In the genomic region with DNA sequence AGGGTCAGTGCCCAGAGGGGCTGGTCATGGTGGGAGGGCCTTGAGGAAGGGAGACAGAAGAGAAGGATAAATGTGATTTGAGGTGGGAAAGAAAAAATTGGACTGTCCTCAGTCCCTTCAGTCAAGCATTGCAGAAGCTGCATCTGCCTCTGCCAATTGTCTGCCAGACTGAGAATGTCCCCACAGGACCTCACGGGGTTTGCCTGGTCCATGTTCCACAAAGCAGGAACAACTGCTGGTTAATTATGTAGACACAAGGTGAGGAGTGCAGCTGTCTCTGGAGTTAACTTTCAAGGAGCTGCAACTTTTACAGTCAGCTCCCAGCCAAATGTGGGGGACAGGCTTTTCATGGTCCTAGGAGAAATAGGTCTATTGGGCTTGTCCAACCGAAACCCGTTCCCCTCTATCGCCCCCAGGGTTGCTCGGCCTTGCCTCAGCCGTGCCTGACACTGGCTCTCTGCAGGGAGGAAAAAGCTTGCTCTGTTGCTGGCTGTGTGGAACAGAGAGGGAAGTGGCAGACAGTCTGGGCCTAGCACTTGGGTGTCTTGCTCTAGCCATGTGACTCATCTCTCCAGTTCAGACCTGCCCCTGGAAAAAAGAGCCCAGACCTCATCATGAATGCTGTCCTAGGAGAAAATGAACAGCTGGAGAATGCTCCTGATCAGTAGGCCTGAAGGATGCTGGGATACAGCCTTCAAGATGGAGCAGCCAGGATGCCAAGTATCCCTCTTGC, we compare ENCODE assay signal across 17 cellular contexts. TPM values are rescaled to one million over a fixed set of nuclear protein-coding genes. Genes with fewer than 3 reads are reported as not detected.
DNase-seq lines count a peak whose midpoint lies in the region; ATAC-seq and TF ChIP-seq lines count a peak whose summit lies in the region.
"Had no signal": no experiment of that assay in that cellular context is flagged by ENCODE, and none has a peak within 500 bp of the region (broad histone marks: within the 10 kb centered on the region; RNA-seq: fewer than 3 reads in every experiment).

No MANE protein-coding gene starts in this region.

- H3F3A ChIP-seq in GM23248 (ENCODE audit: insufficient read depth) (peaks cover 12% of the 10 kb centered on the region; the same call in 1 of the 2 replicates), PC-3 (ENCODE audit: low read length, unreplicated experiment) (no peaks in the 10 kb centered on the region)

- H3K4me2 ChIP-seq in GM23248 (ENCODE audit: unreplicated experiment) (no peak overlapping the region), PC-3 (ENCODE audit: low read length) (no peak overlapping the region)

- intact Hi-C loops in PC-3 (cut with micrococcal nuclease), result no loop called here

- H3K9ac ChIP-seq in GM23248 (no peak overlapping the region), PC-3 (ENCODE audit: low read length) (no peak overlapping the region)
- H3K9ac ChIP-seq: parathyroid adenoma had no signal

- no peaks in the 10 kb centered on the region for H3K9me3 ChIP-seq in GM23248 (ENCODE audit: low read depth)
- no peaks in the 10 kb centered on the region for H3K9me3 ChIP-seq in gastroesophageal sphincter
- H3K9me3 ChIP-seq in PC-3 (ENCODE audit: low read length), result no peaks in the 10 kb centered on the region

- no TSS peak for BruUV-seq in PC-3 (replicated peaks; lab: Mats Ljungman, UMichigan)

- H3K9me2 ChIP-seq in GM23248 (ENCODE audit: insufficient read depth) (no peaks in the 10 kb centered on the region), PC-3 (replicated peaks; ENCODE audit: low read length) (no peaks in the 10 kb centered on the region)

- in situ Hi-C loops in GM23248 (cut with MboI), result no loop called here

- H3K27me3 ChIP-seq in GM23248 (replicated peaks; ENCODE audit: insufficient read depth) (no peaks in the 10 kb centered on the region), gastroesophageal sphincter (no peaks in the 10 kb centered on the region), PC-3 (ENCODE audit: low read length) (no peaks in the 10 kb centered on the region)

- H3K4me1 Mint-ChIP-seq in stimulated activated naive CD8-positive, alpha-beta T cell treated with anti-CD3 and anti-CD28 coated beads, Interleukin-15, amount 100 ng/mL, for 72 hours, result peaks cover 6% of the 10 kb centered on the region

- no peaks in the 10 kb centered on the region for H3K9me3 Mint-ChIP-seq in stimulated activated naive CD8-positive, alpha-beta T cell treated with anti-CD3 and anti-CD28 coated beads, Interleukin-15, amount 100 ng/mL, for 72 hours
- H3K9me3 Mint-ChIP-seq: effector memory CD8-positive, alpha-beta T cell had no signal

- no peak overlapping the region for H3K4me3 Mint-ChIP-seq in stimulated activated naive CD8-positive, alpha-beta T cell treated with anti-CD3 and anti-CD28 coated beads, Interleukin-15, amount 100 ng/mL, for 72 hours
- H3K4me3 Mint-ChIP-seq: activated naive CD8-positive, alpha-beta T cell; effector memory CD8-positive, alpha-beta T cell had no signal

- 79 to 82% methylated on average over 6 of the region's 6 CpGs for WGBS in GM23248 (ENCODE audit: low coverage in 1 of 2, low lambda C conversion rate in 2 of 2, missing lambda C conversion rate in 2 of 2), 2 experiments
- WGBS in gastroesophageal sphincter (ENCODE audit: low coverage in 1 of 2), 2 donors, result 96% methylated on average over 4 of the region's 6 CpGs; no CpG with 5 or more reads in 1 of the 2 donors

- H3K79me2 ChIP-seq in GM23248 (ENCODE audit: insufficient read depth), result no peaks in the 10 kb centered on the region
- no peaks in the 10 kb centered on the region for H3K79me2 ChIP-seq in PC-3 (ENCODE audit: low read length)
- H3K79me2 ChIP-seq: parathyroid adenoma had no signal

- no peaks in the 10 kb centered on the region for H3K36me3 ChIP-seq in GM23248 (ENCODE audit: low read depth)
- no peaks in the 10 kb centered on the region for H3K36me3 ChIP-seq in gastroesophageal sphincter
- no peaks in the 10 kb centered on the region for H3K36me3 ChIP-seq in PC-3 (ENCODE audit: low read depth, low read length)

- DNase-seq in GM23248, result peak; percentile 60
- peak; percentile 58 for DNase-seq in RWPE1 (ENCODE audit: low spot score)
- peak; percentile 35 for DNase-seq in renal cortical epithelial cell (ENCODE audit: low read depth)
- no peak for DNase-seq in stimulated activated naive CD8-positive, alpha-beta T cell treated with anti-CD3 and anti-CD28 coated beads, Interleukin-15, amount 100 ng/mL, for 72 hours
- no peak for DNase-seq in PC-3
- DNase-seq: activated CD4-positive, alpha-beta T cell treated with anti-CD3 and anti-CD28 coated beads for 4 hours; activated T-cell treated with anti-CD3 and anti-CD28 coated beads for 4 hours; effector memory CD8-positive, alpha-beta T cell; NCI-H2029; NCI-H69; T-helper 2 cell had no signal

- H3K27ac Mint-ChIP-seq in stimulated activated naive CD8-positive, alpha-beta T cell treated with anti-CD3 and anti-CD28 coated beads, Interleukin-15, amount 100 ng/mL, for 72 hours, result peak overlapping the region in 1 of 2 donors; percentile 54
- H3K27ac Mint-ChIP-seq: activated naive CD8-positive, alpha-beta T cell; effector memory CD8-positive, alpha-beta T cell had no signal

- no peak overlapping the region for H3K27ac ChIP-seq in GM23248
- peak overlapping the region; percentile 96 for H3K27ac ChIP-seq in RWPE1
- H3K27ac ChIP-seq in gastroesophageal sphincter, result no peak overlapping the region
- no peak overlapping the region for H3K27ac ChIP-seq in PC-3 (ENCODE audit: low read length)
- H3K27ac ChIP-seq: C4-2B, parathyroid adenoma had no signal

- TF ChIP-seq CTCF in RWPE1 (conservative IDR thresholded peaks at IDR 0.05; ENCODE audit: low read depth) (no peak), gastroesophageal sphincter (IDR thresholded peaks at IDR 0.05) (no peak), PC-3 (conservative IDR thresholded peaks at IDR 0.05; ENCODE audit: low read depth, low read length) (no peak)

- POLR2A ChIA-PET in RWPE1 (lab: Yijun Ruan, JAX; ENCODE audit: low non-redundant PET), result interaction anchor here (1.2 kb wide), 1 partner anchor 16 kb away, joined by 3 read pairs; no protein-coding TSS in a partner anchor
- POLR2A ChIA-PET in PC-3 (lab: Charles Lee; ENCODE audit: unreplicated experiment), result no interaction called here

- TF ChIP-seq EP300 in gastroesophageal sphincter (IDR thresholded peaks at IDR 0.05), result no peak

- H2AFZ ChIP-seq in GM23248 (no peak overlapping the region), PC-3 (ENCODE audit: low read length) (no peak overlapping the region)
- H2AFZ ChIP-seq: parathyroid adenoma had no signal

- CTCF ChIA-PET in RWPE1 (lab: Yijun Ruan, JAX), result interaction anchor here (0.6 to 1.1 kb wide), 3 partner anchors 38 to 473 kb away, joined by 3 to 4 read pairs (median 3); a partner anchor contains a TSS
- CTCF ChIA-PET in PC-3 (lab: Charles Lee), result no interaction called here

- H3K4me3 ChIP-seq in GM23248 (no peak overlapping the region), gastroesophageal sphincter (no peak overlapping the region), PC-3 (ENCODE audit: low read length) (no peak overlapping the region)

- H4K20me1 ChIP-seq in GM23248 (ENCODE audit: insufficient read depth), result no peaks in the 10 kb centered on the region
- H4K20me1 ChIP-seq in PC-3 (ENCODE audit: low read length), result no peaks in the 10 kb centered on the region

- H3K27me3 Mint-ChIP-seq in stimulated activated naive CD8-positive, alpha-beta T cell treated with anti-CD3 and anti-CD28 coated beads, Interleukin-15, amount 100 ng/mL, for 72 hours, result peaks cover 33% of the 10 kb centered on the region

- no peak for TF ChIP-seq POLR2A in gastroesophageal sphincter (IDR thresholded peaks at IDR 0.05)
- no peak for TF ChIP-seq POLR2A in GM18505 (IDR thresholded peaks at IDR 0.05; ENCODE audit: borderline replicate concordance, extremely low read depth, insufficient read depth, insufficient read length)

- H3K4me1 ChIP-seq in GM23248 (ENCODE audit: insufficient read depth), result peaks cover 5% of the 10 kb centered on the region; the same call in 1 of the 2 replicates
- H3K4me1 ChIP-seq in gastroesophageal sphincter, result no peaks in the 10 kb centered on the region
- peaks cover 5% of the 10 kb centered on the region; the same call in 1 of the 2 replicates for H3K4me1 ChIP-seq in PC-3 (ENCODE audit: insufficient read depth, low read length)
- H3K4me1 ChIP-seq: parathyroid adenoma had no signal

- ATAC-seq in gastroesophageal sphincter (peak; percentile 37), GM18505 (IDR thresholded peaks at IDR 0.05; ENCODE audit: unreplicated experiment) (no peak), GM21825 (IDR thresholded peaks at IDR 0.05; ENCODE audit: unreplicated experiment) (no peak), PC-3 (no peak)
- no peak for ATAC-seq in stimulated activated naive CD8-positive, alpha-beta T cell treated with anti-CD3 and anti-CD28 coated beads, Interleukin-15, amount 100 ng/mL, for 72 hours
- ATAC-seq: effector memory CD8-positive, alpha-beta T cell had no signal

RNA-seq across cellular contexts. Expression of a gene that starts 31.1 kb away (rescaled TPM):
- 2.1 and 5.8 TPM in 2 replicates for total RNA-seq in GM23248 (2014; rRNA removed; shearing (Covaris generic))
- 13.1 and 20.4 TPM in 2 replicates for polyA plus RNA-seq in GM23248 (2016; fragmentation: Nextera tagmentation; extraction: Ambion mirVana)
- 1 to 10 TPM in 2 of 4 donors, under 1 TPM in 1, not detected in 1; 0.62 to 2.5 (median 1.1) TPM for total RNA-seq in gastroesophageal sphincter
- total RNA-seq in renal cortical epithelial cell, result 86.5 and 273 TPM in 2 replicates
- total RNA-seq in PC-3 (2014; rRNA removed), result 2.6 and 3.4 TPM in 2 replicates

Comparison
In these comparisons a context has a peak if more than half of its experiments do, and no peak if none do; other contexts are left out.
1. DNase-seq: peak in GM23248 (single experiment), RWPE1 (single experiment) and renal cortical epithelial cell (single experiment); none in stimulated activated naive CD8-positive, alpha-beta T cell treated with anti-CD3 and anti-CD28 coated beads, Interleukin-15, amount 100 ng/mL, for 72 hours (0 of 2) and PC-3 (single experiment).
2. RNA of a gene that starts 31.1 kb away (total RNA-seq): 86.5 to 273 TPM in renal cortical epithelial cell; 2.1 to 5.8 TPM in GM23248, 2.6 to 3.4 TPM in PC-3 and 0.62 to 2.5 TPM in gastroesophageal sphincter; every median in the first group is over 10 times any median in the second.